In genomic region chr2:140362361-140362760, GRCh38 we compare ENCODE assay signal across 32 cellular contexts.
"Had no signal": no experiment of that assay in that cellular context is flagged by ENCODE, and none has a peak within 500 bp of the region (broad histone marks: within the 10 kb centered on the region; RNA-seq: fewer than 3 reads in every experiment).

No MANE protein-coding gene starts in this region.

- H3K27ac ChIP-seq: KMS-11 had no signal

- H3K9ac ChIP-seq: KMS-11 had no signal

- H3K4me2 ChIP-seq: KMS-11 had no signal

- H3K27me3 ChIP-seq: MG63 had no signal

- H3K36me3 ChIP-seq: MG63 had no signal

- H3K9me3 ChIP-seq: MG63 had no signal

- DNase-seq: Karpas-422, Kasumi-1, MG63, MM.1S, MV-4-11, NCI-H1048, NCI-H1092, NCI-H1092 treated with DMSO at 0.1 percent for 48 hours, NCI-H1105, NCI-H1105 treated with DMSO at 0.1 percent for 48 hours, NCI-H1417, NCI-H1417 treated with DMSO at 0.1 percent for 48 hours, NCI-H1436, NCI-H1436 treated with DMSO at 0.1 percent for 48 hours, NCI-H146, NCI-H187, NCI-H187 treated with DMSO at 0.1 percent for 48 hours, NCI-H1930, NCI-H2029, NCI-H2029 treated with DMSO at 0.1 percent for 48 hours, NCI-H2081, NCI-H2081 treated with DMSO at 0.1 percent for 48 hours, NCI-H2107, NCI-H2171, NCI-H2227 treated with DMSO at 0.1 percent for 48 hours, NCI-H226, NCI-H345, NCI-H446 treated with DMSO at 0.1 percent for 48 hours, NCI-H510A, NCI-H510A treated with DMSO at 0.1 percent for 48 hours, NCI-H524 had no signal

- H3K4me3 ChIP-seq: MG63 had no signal
